Comparison of ENCODE assay signal across 24 cellular contexts in genomic region chr6:167565388-167565787, GRCh38.
DNase-seq lines count a peak whose midpoint lies in the region; ATAC-seq, FAIRE-seq and TF ChIP-seq lines count a peak whose summit lies in the region.
"Had no signal": no experiment of that assay in that cellular context is flagged by ENCODE, and none has a peak within 500 bp of the region (broad histone marks: within the 10 kb centered on the region; RNA-seq: fewer than 3 reads in every experiment).

No MANE protein-coding gene starts in this region.

- H3K27ac Mint-ChIP-seq in type B pancreatic cell: no peak overlapping the region
- H3K27ac Mint-ChIP-seq: CD4-positive, CD25-positive, alpha-beta regulatory T cell; HFFc6; IgD-negative memory B cell had no signal

- H3K4me3 ChIP-seq in SJSA1 (no peak overlapping the region), neuronal stem cell (ENCODE audit: low read length in 2 of 2) (no peak overlapping the region), psoas muscle (no peak overlapping the region)
- H3K4me3 ChIP-seq: GM23248, HAP-1 had no signal

- DNase-seq in D341Med (ENCODE audit: low spot score) (peak; percentile 3), SJSA1 (ENCODE audit: low read depth in 1 of 2, low spot score in 2 of 2) (no peak), neuronal stem cell (ENCODE audit: low spot score) (no peak), type B pancreatic cell (ENCODE audit: extremely low spot score, unreplicated experiment) (peak; percentile 40), SKM-1 (lab: John Stamatoyannopoulos, UW; ENCODE audit: unreplicated experiment) (no peak), psoas muscle (no peak), frontal cortex (ENCODE audit: low spot score in 2 of 2) (no peak)
- DNase-seq: CD4-positive, CD25-positive, alpha-beta regulatory T cell; GM23248; HFFc6; NCI-H1048; NCI-H1417; NCI-H1694; NCI-H2029 treated with DMSO at 0.1 percent for 48 hours; NCI-H446 treated with DMSO at 0.1 percent for 48 hours; NCI-H526; NCI-H82; NK-92 treated with Interleukin-12 subunit alpha and Interleukin-12 subunit beta, amount 100 ng/mL, for 24 hours; PC-3 had no signal

- 0 out of 2 replicates have a peak, but pooled peaks cover 6% of the 10 kb centered on the region for H3K36me3 ChIP-seq in SJSA1
- H3K36me3 ChIP-seq in neuronal stem cell (replicated peaks in 1 of 2; ENCODE audit: control insufficient read depth in 2 of 2, insufficient read depth in 2 of 2, low read length in 2 of 2): no peaks in the 10 kb centered on the region
- no peaks in the 10 kb centered on the region for H3K36me3 ChIP-seq in psoas muscle (ENCODE audit: insufficient read depth in 1 of 2, low read depth in 1 of 2)
- H3K36me3 ChIP-seq: HAP-1 had no signal

- H3K9ac ChIP-seq in neuronal stem cell (ENCODE audit: low read depth, low read length, poor library complexity): no peak overlapping the region
- H3K9ac ChIP-seq: GM23248, KMS-11 had no signal

- no peak overlapping the region for H2BK15ac ChIP-seq in neuronal stem cell (ENCODE audit: low read length)

- H3K79me1 ChIP-seq in neuronal stem cell (ENCODE audit: low read depth, low read length): no peaks in the 10 kb centered on the region

- no peaks in the 10 kb centered on the region for H3K36me3 Mint-ChIP-seq in type B pancreatic cell
- H3K36me3 Mint-ChIP-seq: CD4-positive, CD25-positive, alpha-beta regulatory T cell had no signal

- H2BK120ac ChIP-seq in neuronal stem cell (ENCODE audit: low read depth, low read length): no peak overlapping the region

- TF ChIP-seq CTCF in type B pancreatic cell (conservative IDR thresholded peaks at IDR 0.05): no peak
- no peak for TF ChIP-seq CTCF in psoas muscle (IDR thresholded peaks at IDR 0.05)

- H2BK5ac ChIP-seq in neuronal stem cell (ENCODE audit: low read length): no peak overlapping the region

- intact Hi-C loops in psoas muscle (cut with DNase I): no loop called here

- no peak overlapping the region for H4K8ac ChIP-seq in neuronal stem cell (ENCODE audit: low read depth, low read length)

- no peak overlapping the region for H3K23ac ChIP-seq in neuronal stem cell (ENCODE audit: low read depth, low read length, poor library complexity)

- no peak for FAIRE-seq in frontal cortex (lab: Jason Lieb, UNC)
- FAIRE-seq: D721Med had no signal

- H3K27me3 Mint-ChIP-seq in type B pancreatic cell: peaks cover 10% of the 10 kb centered on the region
- H3K27me3 Mint-ChIP-seq: CD4-positive, CD25-positive, alpha-beta regulatory T cell; IgD-negative memory B cell had no signal

- no peaks in the 10 kb centered on the region for H3K9me3 Mint-ChIP-seq in type B pancreatic cell

- H3K4me2 ChIP-seq in neuronal stem cell (ENCODE audit: insufficient read depth, low read length, poor library complexity, severe bottlenecking): no peak overlapping the region
- H3K4me2 ChIP-seq: KMS-11 had no signal

- no peaks in the 10 kb centered on the region for H3K27me3 ChIP-seq in SJSA1 (replicated peaks)
- no peaks in the 10 kb centered on the region for H3K27me3 ChIP-seq in neuronal stem cell (ENCODE audit: control insufficient read depth in 3 of 3, insufficient read depth in 3 of 3, low read depth in 1 of 3, low read length in 3 of 3)
- H3K27me3 ChIP-seq in psoas muscle (ENCODE audit: insufficient read depth in 3 of 3, low read length in 2 of 3): peaks cover 0 to 2% (median 0%) of the 10 kb centered on the region in 3 donors

- no CpG with 5 or more reads among the region's 3 CpGs for WGBS in neuronal stem cell (ENCODE audit: extremely low coverage in 2 of 2, insufficient read length in 2 of 2, insufficient replicate concordance in 1 of 2), 2 donors
- WGBS in psoas muscle, 3 donors: 79 to 94% (median 92%) methylated on average over 3 of the region's 3 CpGs

- peaks cover 5% of the 10 kb centered on the region for H3K4me1 Mint-ChIP-seq in type B pancreatic cell (ENCODE audit: unreplicated experiment)
- H3K4me1 Mint-ChIP-seq: CD4-positive, CD25-positive, alpha-beta regulatory T cell had no signal

- ATAC-seq in psoas muscle (no peak), HG02678 (IDR thresholded peaks at IDR 0.05; ENCODE audit: unreplicated experiment) (no peak)
- ATAC-seq: PC-3 had no signal

- H4K91ac ChIP-seq in neuronal stem cell (ENCODE audit: low read depth, low read length, poor library complexity): no peak overlapping the region

- peaks cover 47% of the 10 kb centered on the region for H3K4me1 ChIP-seq in SJSA1 (replicated peaks)
- peaks cover 9 to 13% of the 10 kb centered on the region in 2 donors for H3K4me1 ChIP-seq in neuronal stem cell (ENCODE audit: control insufficient read depth in 2 of 2, insufficient read depth in 1 of 2, low read depth in 1 of 2, low read length in 2 of 2)
- H3K4me1 ChIP-seq in psoas muscle: peaks cover 9% of the 10 kb centered on the region
- H3K4me1 ChIP-seq: HAP-1 had no signal

- peak overlapping the region; percentile 35 for H3K27ac ChIP-seq in SJSA1
- H3K27ac ChIP-seq in neuronal stem cell (replicated peaks; ENCODE audit: low read length): no peak overlapping the region
- H3K27ac ChIP-seq in psoas muscle: no peak overlapping the region
- H3K27ac ChIP-seq: GM23248, KMS-11 had no signal

- no peak overlapping the region for H3K4ac ChIP-seq in neuronal stem cell (ENCODE audit: low read length)

- H2BK12ac ChIP-seq in neuronal stem cell (ENCODE audit: low read length): no peak overlapping the region

- H3K9me3 ChIP-seq in SJSA1 (replicated peaks) (no peaks in the 10 kb centered on the region), neuronal stem cell (replicated peaks in 1 of 2; ENCODE audit: control insufficient read depth in 2 of 2, insufficient read depth in 1 of 2, low read depth in 1 of 2, low read length in 2 of 2) (peaks cover 0 to 4% of the 10 kb centered on the region in 2 donors), psoas muscle (no peaks in the 10 kb centered on the region)
- H3K9me3 ChIP-seq: HAP-1 had no signal

- H3K14ac ChIP-seq in neuronal stem cell (ENCODE audit: low read length): no peak overlapping the region

- no peak overlapping the region for H2AK5ac ChIP-seq in neuronal stem cell (ENCODE audit: low read depth, low read length)

- no peak overlapping the region for H3K18ac ChIP-seq in neuronal stem cell (ENCODE audit: low read length)

- H2AFZ ChIP-seq in neuronal stem cell (ENCODE audit: low read length): peak overlapping the region; percentile 77
- H2AFZ ChIP-seq: GM23248 had no signal

- no peak overlapping the region for H3K4me3 Mint-ChIP-seq in type B pancreatic cell
- H3K4me3 Mint-ChIP-seq: CD4-positive, CD25-positive, alpha-beta regulatory T cell; HFFc6 had no signal

Comparison
In these comparisons a context has a peak if more than half of its experiments do, and no peak if none do; other contexts are left out.
1. DNase-seq: peak in D341Med (single experiment) and type B pancreatic cell (single experiment); none in SJSA1 (0 of 2), neuronal stem cell (single experiment), SKM-1 (single experiment), psoas muscle (0 of 2) and frontal cortex (0 of 2).